ENCODE assay signal across 31 cellular contexts in genomic region chr2:209395652-209396051, GRCh38. TPM values are rescaled to one million over a fixed set of nuclear protein-coding genes. Genes with fewer than 3 reads are reported as not detected.
"Had no signal": no experiment of that assay in that cellular context is flagged by ENCODE, and none has a peak within 500 bp of the region (broad histone marks: within the 10 kb centered on the region; RNA-seq: fewer than 3 reads in every experiment).

No MANE protein-coding gene starts in this region.

- ATAC-seq: activated CD4-positive, CD25-positive, alpha-beta regulatory T cell treated with anti-CD3 and anti-CD28 coated beads, Interleukin-2, amount 50 U/mL, for 24 hours; activated CD8-positive, alpha-beta T cell treated with anti-CD3 and anti-CD28 coated beads for 36 hours; activated T-cell treated with anti-CD3 and anti-CD28 coated beads, Interleukin-2, amount 50 U/mL, for 4 hours; activated T-helper 17 cell treated with anti-CD3 and anti-CD28 coated beads, Interleukin-2, amount 50 U/mL, for 72 hours; body of pancreas; effector memory CD8-positive, alpha-beta T cell; foreskin keratinocyte; gastrocnemius medialis; T-helper 17 cell had no signal

- H3K27me3 ChIP-seq: adrenal gland, body of pancreas, foreskin keratinocyte, gastrocnemius medialis had no signal

- H3K4me3 ChIP-seq: adrenal gland, body of pancreas, gastrocnemius medialis had no signal

- H3K9me3 Mint-ChIP-seq: activated B cell treated with CpG ODN at 0.5 μM for 24 hours; activated CD8-positive, alpha-beta T cell treated with anti-CD3 and anti-CD28 coated beads for 36 hours; activated T-cell treated with anti-CD3 and anti-CD28 coated beads, Interleukin-2, amount 50 U/mL, for 4 hours; activated T-helper 17 cell treated with anti-CD3 and anti-CD28 coated beads, Interleukin-2, amount 50 U/mL, for 72 hours; T-helper 2 cell treated with Interferon-gamma antibody and Interleukin-4, amounts not matched to agents 5 μg/mL and 100 μg/mL, for 36 hours had no signal

- H3K27ac ChIP-seq: adrenal gland, body of pancreas, foreskin keratinocyte, gastrocnemius medialis, WERI-Rb-1 had no signal

- H3K9me3 ChIP-seq: adrenal gland, body of pancreas, gastrocnemius medialis had no signal

- H3K36me3 ChIP-seq: adrenal gland, gastrocnemius medialis, WERI-Rb-1 had no signal

- DNase-seq: activated B cell treated with CpG ODN at 0.5 μM for 24 hours; activated CD4-positive, alpha-beta T cell treated with anti-CD3 and anti-CD28 coated beads for 48 hours; activated CD4-positive, alpha-beta T cell treated with anti-CD3 and anti-CD28 coated beads, Interleukin-2, amount 50 U/mL, for 1 hour; activated CD4-positive, alpha-beta T cell treated with anti-CD3 and anti-CD28 coated beads, Interleukin-2, amount 50 U/mL, for 48 hours; activated CD8-positive, alpha-beta memory T cell treated with anti-CD3 and anti-CD28 coated beads for 24 hours; activated CD8-positive, alpha-beta T cell treated with anti-CD3 and anti-CD28 coated beads for 36 hours; activated effector memory CD4-positive, alpha-beta T cell treated with Interleukin-2 at 50 U/mL for 16 hours; activated gamma-delta T cell treated with Interleukin-2 at 50 U/mL for 16 hours; activated naive CD4-positive, alpha-beta T cell treated with anti-CD3 and anti-CD28 coated beads, Interleukin-2, amount 50 U/mL, for 16 hours; activated naive CD4-positive, alpha-beta T cell treated with Interleukin-2 at 50 U/mL for 16 hours; activated T-cell treated with anti-CD3 and anti-CD28 coated beads, Interleukin-2, amount 50 U/mL, for 4 hours; adrenal gland; amygdala; aorta; body of pancreas; caudate nucleus; cortex of kidney; dermis blood vessel endothelial cell; effector CD4-positive, alpha-beta T cell; effector memory CD8-positive, alpha-beta T cell; erythroblast; foreskin keratinocyte; gastrocnemius medialis; T-helper 1 cell; T-helper 17 cell; T1000; WERI-Rb-1 had no signal

- H3K27me3 Mint-ChIP-seq: activated CD8-positive, alpha-beta T cell treated with anti-CD3 and anti-CD28 coated beads for 36 hours; effector memory CD8-positive, alpha-beta T cell; T-helper 17 cell had no signal

- H3K4me1 ChIP-seq: adrenal gland, body of pancreas, foreskin keratinocyte, gastrocnemius medialis had no signal

- H3K36me3 Mint-ChIP-seq: activated naive CD8-positive, alpha-beta T cell had no signal

- H3K4me3 Mint-ChIP-seq: activated B cell treated with CpG ODN at 0.5 μM for 24 hours; activated CD8-positive, alpha-beta T cell treated with anti-CD3 and anti-CD28 coated beads for 36 hours; activated naive CD8-positive, alpha-beta T cell; activated T-cell treated with anti-CD3 and anti-CD28 coated beads, Interleukin-2, amount 50 U/mL, for 4 hours; activated T-helper 17 cell treated with anti-CD3 and anti-CD28 coated beads, Interleukin-2, amount 50 U/mL, for 72 hours; effector memory CD8-positive, alpha-beta T cell; T-helper 17 cell; T-helper 2 cell treated with Interferon-gamma antibody and Interleukin-4, amounts not matched to agents 5 μg/mL and 100 μg/mL, for 36 hours had no signal

- H3K4me1 Mint-ChIP-seq: activated B cell treated with CpG ODN at 0.5 μM for 24 hours; activated T-helper 17 cell treated with anti-CD3 and anti-CD28 coated beads, Interleukin-2, amount 50 U/mL, for 72 hours; T-helper 17 cell had no signal

- H3K27ac Mint-ChIP-seq: activated B cell treated with CpG ODN at 0.5 μM for 24 hours; activated CD8-positive, alpha-beta T cell treated with anti-CD3 and anti-CD28 coated beads for 36 hours; activated naive CD8-positive, alpha-beta T cell; activated T-helper 17 cell treated with anti-CD3 and anti-CD28 coated beads, Interleukin-2, amount 50 U/mL, for 72 hours; effector memory CD8-positive, alpha-beta T cell; T-helper 17 cell; T-helper 2 cell treated with Interferon-gamma antibody and Interleukin-4, amounts not matched to agents 5 μg/mL and 100 μg/mL, for 36 hours had no signal

RNA-seq across cellular contexts. Expression of gene MAP2, which starts 28.2 kb away (rescaled TPM):
- total RNA-seq: activated CD8-positive, alpha-beta T cell treated with anti-CD3 and anti-CD28 coated beads for 36 hours had no signal
